Comparison of ENCODE assay signal across 8 cellular contexts in genomic region chrX:12955882-12956703, GRCh38. TPM values are rescaled to one million over a fixed set of nuclear protein-coding genes. Genes with fewer than 3 reads are reported as not detected.
A peak's percentile ranks its signal among the peaks of the same experiment; 100 is the strongest.
DNase-seq lines count a peak whose midpoint lies in the region; ATAC-seq and TF ChIP-seq lines count a peak whose summit lies in the region.

No MANE protein-coding gene starts in this region.

- H3K36me3 Mint-ChIP-seq in stimulated activated naive CD8-positive, alpha-beta T cell treated with anti-CD3 and anti-CD28 coated beads, Interleukin-15, Interleukin-2, amounts not matched to agents 100 ng/mL and 50 ng/mL, for 24 hours (ENCODE audit: low read depth), result no peaks in the 10 kb centered on the region

- H3K4me3 ChIP-seq in AG04450 (ENCODE audit: low read depth, low read length) (no peak overlapping the region), astrocyte of the spinal cord (ENCODE audit: low read depth, low read length) (no peak overlapping the region), left lung (peak overlapping the region in 1 of 2 donors; percentile 26)

- H3K27me3 ChIP-seq in AG04450 (ENCODE audit: control insufficient read depth, insufficient read depth, low read length) (no peaks in the 10 kb centered on the region), left lung (no peaks in the 10 kb centered on the region)

- no peaks in the 10 kb centered on the region for H3K36me3 ChIP-seq in left lung

- H3K27ac ChIP-seq in AG04450 (ENCODE audit: low read depth, low read length) (peak overlapping the region; percentile 96), left lung (peak overlapping the region; percentile 77 to 94)

- ATAC-seq in GM19328 (IDR thresholded peaks at IDR 0.05; ENCODE audit: unreplicated experiment) (peak; percentile 40), HG03460 (IDR thresholded peaks at IDR 0.05; ENCODE audit: unreplicated experiment) (peak; percentile 33), left lung (peak; percentile 82)

- H3K27ac Mint-ChIP-seq in stimulated activated naive CD8-positive, alpha-beta T cell treated with anti-CD3 and anti-CD28 coated beads, Interleukin-15, Interleukin-2, amounts not matched to agents 100 ng/mL and 50 ng/mL, for 24 hours, result peak overlapping the region; percentile 96

- H3K4me3 Mint-ChIP-seq in stimulated activated naive CD8-positive, alpha-beta T cell treated with anti-CD3 and anti-CD28 coated beads, Interleukin-15, Interleukin-2, amounts not matched to agents 100 ng/mL and 50 ng/mL, for 24 hours, result peak overlapping the region; percentile 85

- no peaks in the 10 kb centered on the region for H3K9me3 ChIP-seq in AG04450 (ENCODE audit: control insufficient read depth, insufficient read depth, low read length)
- H3K9me3 ChIP-seq in left lung, result no peaks in the 10 kb centered on the region

- peaks cover 10 to 35% of the 10 kb centered on the region in 2 donors for H3K4me1 ChIP-seq in left lung

- in situ Hi-C loops in astrocyte of the spinal cord (cut with HindIII; ENCODE audit: low sequenced_read_pairs), result no loop called here

- TF ChIP-seq CTCF in AG04450 (IDR thresholded peaks at IDR 0.05; ENCODE audit: low read depth, low read length) (no peak), astrocyte of the spinal cord (IDR thresholded peaks at IDR 0.05; ENCODE audit: low read depth, low read length) (no peak), left lung (IDR thresholded peaks at IDR 0.05) (no peak)

- POLR2A ChIA-PET in AG04450 (lab: Yijun Ruan, JAX), result interaction anchor here (0.8 to 1.2 kb wide), 3 partner anchors 9 to 22 kb away, joined by 4 to 19 read pairs (median 4); partner anchors contain the start of gene TMSB4X

- CTCF ChIA-PET in AG04450 (lab: Charles Lee), result interaction anchor here (4.0 kb wide), 1 partner anchor 9 kb away, joined by 31 read pairs; no protein-coding TSS in a partner anchor

- intact Hi-C loops in left lung (cut with DNase I), result no loop called here

- DNase-seq in AG04450 (ENCODE audit: low read depth, low spot score) (no peak), T follicular helper cell (ENCODE audit: low read depth) (peak; percentile 49), astrocyte of the spinal cord (ENCODE audit: low read depth, low spot score) (peak; percentile 80), left lung (peak; percentile 81 to 83), foreskin melanocyte (no peak)

- no peaks in the 10 kb centered on the region for H3K27me3 Mint-ChIP-seq in stimulated activated naive CD8-positive, alpha-beta T cell treated with anti-CD3 and anti-CD28 coated beads, Interleukin-15, Interleukin-2, amounts not matched to agents 100 ng/mL and 50 ng/mL, for 24 hours

- no peaks in the 10 kb centered on the region for H3K9me3 Mint-ChIP-seq in stimulated activated naive CD8-positive, alpha-beta T cell treated with anti-CD3 and anti-CD28 coated beads, Interleukin-15, Interleukin-2, amounts not matched to agents 100 ng/mL and 50 ng/mL, for 24 hours

- peaks cover 83% of the 10 kb centered on the region for H3K4me1 Mint-ChIP-seq in stimulated activated naive CD8-positive, alpha-beta T cell treated with anti-CD3 and anti-CD28 coated beads, Interleukin-15, Interleukin-2, amounts not matched to agents 100 ng/mL and 50 ng/mL, for 24 hours (ENCODE audit: low read depth)

RNA-seq across cellular contexts. Expression of gene TMSB4X, which starts 18.8 kb away (rescaled TPM):
- polyA plus RNA-seq in AG04450 (2011; rRNA removed), result 6,551 and 6,856 TPM in 2 replicates
- 2,637 and 2,670 TPM in 2 replicates for polyA minus RNA-seq in AG04450 (2011; rRNA and poly(A)+ RNA removed)
- 1,000 to 10,000 TPM; 4,574 to 4,791 TPM for total RNA-seq in left lung

RNA-seq across cellular contexts. Expression of gene TLR8, which starts 49.7 kb away (rescaled TPM):
- not detected in 2 replicates for polyA plus RNA-seq in AG04450 (2011; rRNA removed)
- not detected in 2 replicates for polyA minus RNA-seq in AG04450 (2011; rRNA and poly(A)+ RNA removed)
- 10 to 100 TPM in 1 of 2 donors, 1 to 10 TPM in 1; 5.7 to 24.6 TPM for total RNA-seq in left lung

Comparison
In these comparisons a context has a peak if more than half of its experiments do, and no peak if none do; other contexts are left out.
1. DNase-seq: peak in T follicular helper cell (single experiment), astrocyte of the spinal cord (single experiment) and left lung (2 of 2); none in AG04450 (single experiment) and foreskin melanocyte (single experiment).
2. Peak in every context shown above with its lines, with median percentiles within 50 percentile points of each other: ATAC-seq.